Comparison of ENCODE assay signal across 19 cellular contexts in genomic region chr4:10495651-10496050, GRCh38. TPM values are rescaled to one million over a fixed set of nuclear protein-coding genes. Genes with fewer than 3 reads are reported as not detected.
DNase-seq lines count a peak whose midpoint lies in the region; FAIRE-seq and TF ChIP-seq lines count a peak whose summit lies in the region.
"Had no signal": no experiment of that assay in that cellular context is flagged by ENCODE, and none has a peak within 500 bp of the region (broad histone marks: within the 10 kb centered on the region; RNA-seq: fewer than 3 reads in every experiment).

No MANE protein-coding gene starts in this region.

- no peaks in the 10 kb centered on the region for H4K20me1 ChIP-seq in H9 (ENCODE audit: control insufficient read depth, insufficient read depth, insufficient read length)

- H4K91ac ChIP-seq in H9 (ENCODE audit: insufficient read length, low read depth, low read length) = no peak overlapping the region

- H3K9ac ChIP-seq in H9 (ENCODE audit: extremely low read depth, insufficient read length, low read length) (no peak overlapping the region), iPS-18a (ENCODE audit: low read length) (no peak overlapping the region)
- H3K9ac ChIP-seq: KMS-11 had no signal

- no peak overlapping the region for H4K8ac ChIP-seq in H9 (replicated peaks; ENCODE audit: insufficient read length, low read depth, low read length)

- no peaks in the 10 kb centered on the region for H3K9me3 Mint-ChIP-seq in H9
- H3K9me3 Mint-ChIP-seq: CD4-positive, alpha-beta T cell had no signal

- no peak overlapping the region for H2AK5ac ChIP-seq in H9 (ENCODE audit: insufficient read length, low read length)

- TF ChIP-seq CTCF in H9 (conservative IDR thresholded peaks at IDR 0.05) = no peak

- H3K36me3 Mint-ChIP-seq in H9 (ENCODE audit: insufficient read depth in 1 of 3, low read depth in 3 of 3) = 0 out of 7 replicates have a peak, but pooled peaks cover 0 to 1% (median 0%) of the 10 kb centered on the region in 3 experiments

- H3K4me1 ChIP-seq in H9 (ENCODE audit: insufficient read depth, low read length) (peaks cover 18% of the 10 kb centered on the region; the same call in 1 of the 2 replicates), iPS-18a (ENCODE audit: control insufficient read depth, low read depth, low read length) (peaks cover 35% of the 10 kb centered on the region)
- H3K4me1 ChIP-seq: HAP-1 had no signal

- H3K56ac ChIP-seq in H9 (ENCODE audit: insufficient read length, low read depth, low read length) = no peak overlapping the region

- no CpG with 5 or more reads among the region's 8 CpGs for WGBS in H9 (ENCODE audit: extremely low coverage, insufficient read length, low lambda C conversion rate)

- H3K4me2 ChIP-seq in H9 (ENCODE audit: insufficient read depth, insufficient read length, low read length) = peak overlapping the region; percentile 28
- H3K4me2 ChIP-seq: KMS-11 had no signal

- no peak overlapping the region for H2BK120ac ChIP-seq in H9 (ENCODE audit: low read depth, low read length, poor library complexity, severe bottlenecking)

- peak overlapping the region in 1 of 3 experiments; percentile 77; a peak in 2 of 7 replicates for H3K27ac Mint-ChIP-seq in H9
- H3K27ac Mint-ChIP-seq: CD4-positive, alpha-beta T cell had no signal

- no peak overlapping the region for H4K5ac ChIP-seq in H9 (ENCODE audit: insufficient read length, low read depth, low read length)

- no peaks in the 10 kb centered on the region for H3K36me3 ChIP-seq in iPS-18a (ENCODE audit: control insufficient read depth, low read depth, low read length)
- H3K36me3 ChIP-seq: HAP-1 had no signal

- peak overlapping the region in 1 of 2 experiments; percentile 3; a peak in 3 of 5 replicates for H3K4me3 Mint-ChIP-seq in H9
- H3K4me3 Mint-ChIP-seq: CD4-positive, alpha-beta T cell had no signal

- H3K27me3 Mint-ChIP-seq in H9 (ENCODE audit: low read depth) = peaks cover 63% of the 10 kb centered on the region

- DNase-seq in H9 (peak; percentile 41), SK-N-DZ (ENCODE audit: low spot score) (peak; percentile 28), GM19239 (ENCODE audit: insufficient read length, low spot score) (no peak), NCI-H187 treated with DMSO at 0.1 percent for 48 hours (lab: John Stamatoyannopoulos, UW) (no peak), AG08395 (ENCODE audit: low spot score) (no peak), C1 segment of cervical spinal cord (lab: John Stamatoyannopoulos, UW) (no peak)
- DNase-seq: CD4-positive, alpha-beta T cell; EL; NCI-H1417 treated with DMSO at 0.1 percent for 48 hours; NCI-H1930; NCI-H345; NCI-H524 treated with DMSO at 0.1 percent for 48 hours; RPMI8226; SHP77 treated with DMSO at 0.1 percent for 48 hours had no signal

- H2BK15ac ChIP-seq in H9 (ENCODE audit: low read depth, low read length) = no peak overlapping the region

- H2BK12ac ChIP-seq in H9 (ENCODE audit: insufficient read length, low read depth, low read length) = no peak overlapping the region

- no peaks in the 10 kb centered on the region for H3K79me1 ChIP-seq in H9 (ENCODE audit: insufficient read depth, low read depth, low read length, poor library complexity, severe bottlenecking)

- H3K27me3 ChIP-seq in H9 (ENCODE audit: insufficient read depth, low read length) = peaks cover 7% of the 10 kb centered on the region
- H3K27me3 ChIP-seq in iPS-18a (ENCODE audit: control insufficient read depth, insufficient read depth, low read length) = peaks cover 61% of the 10 kb centered on the region

- no peak overlapping the region for H2AFZ ChIP-seq in H9 (ENCODE audit: low read length)

- no peak overlapping the region for H2BK5ac ChIP-seq in H9 (ENCODE audit: insufficient read length, low read length)

- H2BK20ac ChIP-seq in H9 (ENCODE audit: low read depth, low read length, poor library complexity, severe bottlenecking) = no peak overlapping the region

- peaks cover 45 to 52% of the 10 kb centered on the region in 2 experiments for H3K4me1 Mint-ChIP-seq in H9

- no peak overlapping the region for H3K23ac ChIP-seq in H9 (ENCODE audit: insufficient read length, low read depth, low read length)

- no peaks in the 10 kb centered on the region for H3K9me3 ChIP-seq in H9 (ENCODE audit: control insufficient read depth, low read depth, low read length)
- no peaks in the 10 kb centered on the region for H3K9me3 ChIP-seq in iPS-18a (ENCODE audit: control insufficient read depth, low read depth, low read length)
- H3K9me3 ChIP-seq: HAP-1 had no signal

- H3K18ac ChIP-seq in H9 (ENCODE audit: insufficient read length, low read depth, low read length) = no peak overlapping the region

- H3K27ac ChIP-seq in H9 (ENCODE audit: insufficient read length, low read depth, low read length) (peak overlapping the region; percentile 13), iPS-18a (ENCODE audit: low read length) (no peak overlapping the region)
- H3K27ac ChIP-seq: KMS-11 had no signal

- no peak for FAIRE-seq in GM19239 (lab: Jason Lieb, UNC)
- FAIRE-seq: GM12892, HTR-8/SVneo had no signal

- H3K4me3 ChIP-seq in iPS-18a (ENCODE audit: low read length) = peak overlapping the region; percentile 29
- H3K4me3 ChIP-seq: HAP-1 had no signal

- H3K23me2 ChIP-seq in H9 (ENCODE audit: insufficient read length, low read depth, low read length, poor library complexity, severe bottlenecking) = no peaks in the 10 kb centered on the region

- no peak overlapping the region for H3K4ac ChIP-seq in H9 (ENCODE audit: low read depth, low read length)

- no peak overlapping the region for H3T11ph ChIP-seq in H9 (ENCODE audit: low read length)

- no peaks in the 10 kb centered on the region for H3K79me2 ChIP-seq in H9 (ENCODE audit: insufficient read depth, low read length)

- no peak overlapping the region for H3K14ac ChIP-seq in H9 (ENCODE audit: insufficient read depth, low read length)

RNA-seq across cellular contexts. Expression of gene ZNF518B, which starts 38.4 kb away (rescaled TPM):
- 9.6 and 11.5 TPM in 2 replicates for total RNA-seq in H9 (2021)
- 13.8 and 21.6 TPM in 2 replicates for polyA plus RNA-seq in SK-N-DZ (2014; cell fraction: cytosol; rRNA removed)
- polyA plus RNA-seq in SK-N-DZ (2014; cell fraction: nucleus; rRNA removed) = 9.5 and 10.0 TPM in 2 replicates

Comparison
In these comparisons a context has a peak if more than half of its experiments do, and no peak if none do; other contexts are left out.
1. DNase-seq: peak in H9 (single experiment) and SK-N-DZ (single experiment); none in GM19239 (single experiment), NCI-H187 treated with DMSO at 0.1 percent for 48 hours (single experiment), AG08395 (single experiment) and C1 segment of cervical spinal cord (0 of 14).